Comparison of ENCODE assay signal across 1 cellular context in genomic region chr3:194471863-194472262, GRCh38.
TF ChIP-seq lines count a peak whose summit lies in the region.

No MANE protein-coding gene starts in this region.

TF ChIP-seq in HepG2, 621 proteins besides CTCF, POLR2A, EP300 and RAD21:
- TF ChIP-seq ZSCAN12 (CRISPR knock-in tag; IDR thresholded peaks at IDR 0.05) (no peak), GFI1 (CRISPR knock-in tag; IDR thresholded peaks at IDR 0.05; ENCODE audit: borderline replicate concordance) (peak; percentile 59; the same call in 1 of the 2 replicates), EEA1 (CRISPR knock-in tag; IDR thresholded peaks at IDR 0.05; ENCODE audit: borderline replicate concordance) (no peak), TFAP4 (IDR thresholded peaks at IDR 0.05; ENCODE audit: borderline replicate concordance, low read depth) (peak; percentile 72), ATF5 (CRISPR knock-in tag; IDR thresholded peaks at IDR 0.05; ENCODE audit: low read depth) (no peak), NR2F6 (IDR thresholded peaks at IDR 0.05) (0 out of 2 replicates have a peak, but pooled peaks have one; percentile 44), NR2F6 (CRISPR knock-in tag; IDR thresholded peaks at IDR 0.05) (no peak), ELF3 (CRISPR knock-in tag; IDR thresholded peaks at IDR 0.05) (0 out of 2 replicates have a peak, but pooled peaks have one; percentile 1), CEBPG (CRISPR knock-in tag; IDR thresholded peaks at IDR 0.05) (0 out of 2 replicates have a peak, but pooled peaks have one; percentile 37), HNF4A (CRISPR knock-in tag; IDR thresholded peaks at IDR 0.05) (peak; percentile 40; the same call in 1 of the 2 replicates), SP5 (CRISPR knock-in tag; IDR thresholded peaks at IDR 0.05; ENCODE audit: borderline replicate concordance, low read depth) (0 out of 2 replicates have a peak, but pooled peaks have one; percentile 43), ZNF33A (CRISPR knock-in tag; IDR thresholded peaks at IDR 0.05; ENCODE audit: borderline replicate concordance) (no peak), TARDBP (CRISPR knock-in tag; IDR thresholded peaks at IDR 0.05) (no peak), ZHX1 (CRISPR knock-in tag; IDR thresholded peaks at IDR 0.05; ENCODE audit: low read depth) (0 out of 2 replicates have a peak, but pooled peaks have one; percentile 37), ZNF253 (CRISPR knock-in tag; IDR thresholded peaks at IDR 0.05; ENCODE audit: borderline replicate concordance) (no peak), SMAD3 (CRISPR knock-in tag; IDR thresholded peaks at IDR 0.05) (peak; percentile 2; the same call in 1 of the 2 replicates), NCOA1 (CRISPR knock-in tag; IDR thresholded peaks at IDR 0.05) (no peak)
